ENCODE assay signal across 1 cellular context in genomic region chr5:83447533-83447932, GRCh38.
TF ChIP-seq lines count a peak whose summit lies in the region.

No MANE protein-coding gene starts in this region.

TF ChIP-seq in GM23338, 12 proteins besides CTCF, POLR2A, EP300 and RAD21 (continued from another document):
- TF ChIP-seq ZNF462 (CRISPR knock-in tag; IDR thresholded peaks at IDR 0.05): no peak
